In genomic region chr12:56103823-56104108, GRCh38 we compare ENCODE assay signal across 1 cellular context.
TF ChIP-seq lines count a peak whose summit lies in the region.

No MANE protein-coding gene starts in this region.

TF ChIP-seq in SK-N-SH, 30 proteins besides CTCF, POLR2A, EP300 and RAD21:
- no peak for TF ChIP-seq SIN3A (IDR thresholded peaks at IDR 0.05; ENCODE audit: borderline replicate concordance, low read depth, low read length)
- TF ChIP-seq MXI1 (IDR thresholded peaks at IDR 0.05; ENCODE audit: low read depth, low read length): no peak
